In genomic region chr10:91604936-91605534, GRCh38 we compare ENCODE assay signal across 13 cellular contexts. TPM values are rescaled to one million over a fixed set of nuclear protein-coding genes. Genes with fewer than 3 reads are reported as not detected.
DNase-seq lines count a peak whose midpoint lies in the region; ATAC-seq, FAIRE-seq and TF ChIP-seq lines count a peak whose summit lies in the region.
"Had no signal": no experiment of that assay in that cellular context is flagged by ENCODE, and none has a peak within 500 bp of the region (broad histone marks: within the 10 kb centered on the region; RNA-seq: fewer than 3 reads in every experiment).

No MANE protein-coding gene starts in this region.

- H3K9me3 ChIP-seq in prostate gland, result no peaks in the 10 kb centered on the region

- no peaks in the 10 kb centered on the region for H3K36me3 ChIP-seq in prostate gland

- peaks cover 3% of the 10 kb centered on the region for H3K4me1 ChIP-seq in prostate gland (replicated peaks)

- FAIRE-seq in RCC 7860 (lab: Jason Lieb, UNC), result peak; percentile 92
- FAIRE-seq: GM12892, HTR-8/SVneo had no signal

- intact Hi-C loops in prostate gland (cut with DNase I), result no loop called here

- DNase-seq in AG20443 (ENCODE audit: low spot score) (peak; percentile 27), RCC 7860 (ENCODE audit: low spot score) (peak; percentile 71), epithelial cell of prostate (ENCODE audit: low read depth, low spot score) (no peak), prostate gland (ENCODE audit: low spot score) (no peak), GM10266 (ENCODE audit: extremely low spot score) (no peak), NCI-H1436 (lab: John Stamatoyannopoulos, UW) (no peak), DMS79 treated with DMSO at 0.1 percent for 48 hours (lab: John Stamatoyannopoulos, UW) (no peak)
- DNase-seq: Caco-2, NCI-H1930, substantia nigra had no signal

- no peak for ATAC-seq in GM21367 (IDR thresholded peaks at IDR 0.05; ENCODE audit: unreplicated experiment)

- H3K27ac ChIP-seq in epithelial cell of prostate (peak overlapping the region; percentile 74), prostate gland (peak overlapping the region; percentile 43 to 52)

- H3K27me3 ChIP-seq in prostate gland (replicated peaks; ENCODE audit: insufficient read depth), result no peaks in the 10 kb centered on the region

- H3K4me3 ChIP-seq in prostate gland, result no peak overlapping the region

- no peak for TF ChIP-seq POLR2A in prostate gland (IDR thresholded peaks at IDR 0.05)

- TF ChIP-seq CTCF in prostate gland (IDR thresholded peaks at IDR 0.05) (no peak), GM10266 (IDR thresholded peaks at IDR 0.05; ENCODE audit: control insufficient read depth, insufficient read depth, low read depth, missing control alignments) (no peak)

RNA-seq across cellular contexts. Expression of gene PPP1R3C, which starts 27.8 kb away (rescaled TPM):
- 10 to 100 TPM; 10.6 to 20.5 TPM for total RNA-seq in prostate gland
- total RNA-seq: Caco-2 had no signal

Comparison
In these comparisons a context has a peak if more than half of its experiments do, and no peak if none do; other contexts are left out.
1. DNase-seq: peak in AG20443 (single experiment) and RCC 7860 (single experiment); none in epithelial cell of prostate (single experiment), prostate gland (single experiment), GM10266 (single experiment), NCI-H1436 (single experiment) and DMS79 treated with DMSO at 0.1 percent for 48 hours (single experiment).